8 cellular contexts compared by ENCODE assay signal in the genomic region with DNA sequence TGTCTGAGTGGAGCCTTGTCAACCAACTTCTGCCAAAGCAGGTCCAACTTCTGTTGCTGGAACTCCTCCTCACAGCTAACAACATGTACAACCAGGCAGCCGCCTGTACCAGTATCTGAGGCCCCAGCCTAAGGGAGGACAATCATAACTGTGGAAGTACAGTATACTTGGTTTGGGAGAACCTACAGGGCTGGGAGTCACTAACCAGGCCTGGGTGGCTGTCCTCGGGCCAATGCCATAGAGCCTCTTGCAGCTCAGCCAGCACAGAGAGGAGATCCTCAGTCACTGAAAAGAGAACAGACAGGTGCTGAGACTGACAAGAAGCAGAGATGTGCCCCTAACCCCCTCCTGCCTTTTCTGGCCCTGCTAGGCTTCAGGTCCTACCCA. TPM values are rescaled to one million over a fixed set of nuclear protein-coding genes. Genes with fewer than 3 reads are reported as not detected.
DNase-seq lines count a peak whose midpoint lies in the region; ATAC-seq and TF ChIP-seq lines count a peak whose summit lies in the region.

No MANE protein-coding gene starts in this region.

- DNase-seq in heart left ventricle (no peak), left cardiac atrium (no peak), adrenal gland (peak in 1 of 7 donors; percentile 23), upper lobe of right lung (no peak), COR-L47 (lab: John Stamatoyannopoulos, UW) (no peak)

- no peak for TF ChIP-seq POLR2A in heart left ventricle (IDR thresholded peaks at IDR 0.05)
- TF ChIP-seq POLR2A in adrenal gland (IDR thresholded peaks at IDR 0.05) = no peak

- TF ChIP-seq CTCF in heart left ventricle (IDR thresholded peaks at IDR 0.05) = no peak
- no peak for TF ChIP-seq CTCF in adrenal gland (IDR thresholded peaks at IDR 0.05)
- TF ChIP-seq CTCF in liver (IDR thresholded peaks at IDR 0.05; ENCODE audit: low read depth, low read length, missing input control) = no peak
- no peak for TF ChIP-seq CTCF in upper lobe of right lung (IDR thresholded peaks at IDR 0.05)

- H3K27me3 ChIP-seq in heart left ventricle = no peaks in the 10 kb centered on the region
- no peaks in the 10 kb centered on the region for H3K27me3 ChIP-seq in adrenal gland
- H3K27me3 ChIP-seq in liver (ENCODE audit: control insufficient read depth in 4 of 4, insufficient read depth in 4 of 4, low read length in 3 of 4) = no peaks in the 10 kb centered on the region
- no peaks in the 10 kb centered on the region for H3K27me3 ChIP-seq in upper lobe of right lung

- no peaks in the 10 kb centered on the region for H3K9me3 ChIP-seq in heart left ventricle
- H3K9me3 ChIP-seq in adrenal gland (replicated peaks in 1 of 3) = no peaks in the 10 kb centered on the region
- no peaks in the 10 kb centered on the region for H3K9me3 ChIP-seq in liver (ENCODE audit: control insufficient read depth in 4 of 4, low read length in 3 of 4)
- H3K9me3 ChIP-seq in upper lobe of right lung = no peaks in the 10 kb centered on the region

- intact Hi-C loops in heart left ventricle (cut with DNase I) = loop anchor here in 1 of 10 donors (1.0 kb wide), 1 partner anchor 22 kb away; no protein-coding TSS in a partner anchor
- intact Hi-C loops in left cardiac atrium (cut with DNase I) = no loop called here
- intact Hi-C loops in adrenal gland (cut with DNase I) = no loop called here
- intact Hi-C loops in upper lobe of right lung (cut with DNase I) = no loop called here

- H3K36me3 ChIP-seq in heart left ventricle (peaks cover 0 to 46% (median 36%) of the 10 kb centered on the region in 9 donors), adrenal gland (replicated peaks in 1 of 2) (peaks cover 0 to 36% of the 10 kb centered on the region in 2 donors), liver (ENCODE audit: control insufficient read depth in 4 of 4, insufficient read depth in 3 of 4, low read depth in 1 of 4, low read length in 3 of 4) (peaks cover 8 to 35% (median 15%) of the 10 kb centered on the region in 4 donors), upper lobe of right lung (peaks cover 30% of the 10 kb centered on the region)

- WGBS in heart left ventricle, 4 donors = 70 to 88% (median 79%) methylated on average over 2 of the region's 2 CpGs
- WGBS in adrenal gland, 4 donors = 52 to 69% (median 62%) methylated on average over 2 of the region's 2 CpGs
- 86% methylated on average over 2 of the region's 2 CpGs for WGBS in liver

- H3K4me1 ChIP-seq in heart left ventricle (peaks cover 0 to 50% (median 35%) of the 10 kb centered on the region in 12 donors), adrenal gland (replicated peaks in 1 of 2) (peaks cover 22 to 42% of the 10 kb centered on the region in 2 donors), liver (ENCODE audit: control insufficient read depth in 4 of 4, insufficient read depth in 4 of 4, low read length in 3 of 4) (peaks cover 9 to 35% (median 26%) of the 10 kb centered on the region in 4 donors), upper lobe of right lung (peaks cover 24% of the 10 kb centered on the region)

- no peak overlapping the region for H3K9ac ChIP-seq in liver (ENCODE audit: low read depth in 1 of 2, low read length in 2 of 2)

- no peak for TF ChIP-seq RAD21 in liver (IDR thresholded peaks at IDR 0.05)

- peak overlapping the region in 8 of 12 donors; percentile 63 to 98 (median 94) for H3K4me3 ChIP-seq in heart left ventricle
- peak overlapping the region in 1 of 4 donors; percentile 68 for H3K4me3 ChIP-seq in adrenal gland
- H3K4me3 ChIP-seq in liver (ENCODE audit: low read depth in 1 of 3, low read length in 3 of 3) = peak overlapping the region in 2 of 3 donors; percentile 89 to 95
- H3K4me3 ChIP-seq in upper lobe of right lung = peak overlapping the region; percentile 67

- H3K27ac ChIP-seq in heart left ventricle (peak overlapping the region in 3 of 12 donors; percentile 69 to 83 (median 80)), adrenal gland (peak overlapping the region in 3 of 5 donors; percentile 57 to 79 (median 73)), liver (ENCODE audit: low read depth in 1 of 2, low read length in 2 of 2) (no peak overlapping the region), upper lobe of right lung (peak overlapping the region; percentile 80)

- no peak for ATAC-seq in heart left ventricle
- no peak for ATAC-seq in left cardiac atrium
- no peak for ATAC-seq in upper lobe of right lung
- ATAC-seq in GM21360 (IDR thresholded peaks at IDR 0.05; ENCODE audit: unreplicated experiment) = no peak
- ATAC-seq in HG03457 (IDR thresholded peaks at IDR 0.05; ENCODE audit: unreplicated experiment) = no peak

TF ChIP-seq in liver, 16 proteins besides CTCF, POLR2A, EP300 and RAD21 (continues in another document):
- TF ChIP-seq, protein P1, sequence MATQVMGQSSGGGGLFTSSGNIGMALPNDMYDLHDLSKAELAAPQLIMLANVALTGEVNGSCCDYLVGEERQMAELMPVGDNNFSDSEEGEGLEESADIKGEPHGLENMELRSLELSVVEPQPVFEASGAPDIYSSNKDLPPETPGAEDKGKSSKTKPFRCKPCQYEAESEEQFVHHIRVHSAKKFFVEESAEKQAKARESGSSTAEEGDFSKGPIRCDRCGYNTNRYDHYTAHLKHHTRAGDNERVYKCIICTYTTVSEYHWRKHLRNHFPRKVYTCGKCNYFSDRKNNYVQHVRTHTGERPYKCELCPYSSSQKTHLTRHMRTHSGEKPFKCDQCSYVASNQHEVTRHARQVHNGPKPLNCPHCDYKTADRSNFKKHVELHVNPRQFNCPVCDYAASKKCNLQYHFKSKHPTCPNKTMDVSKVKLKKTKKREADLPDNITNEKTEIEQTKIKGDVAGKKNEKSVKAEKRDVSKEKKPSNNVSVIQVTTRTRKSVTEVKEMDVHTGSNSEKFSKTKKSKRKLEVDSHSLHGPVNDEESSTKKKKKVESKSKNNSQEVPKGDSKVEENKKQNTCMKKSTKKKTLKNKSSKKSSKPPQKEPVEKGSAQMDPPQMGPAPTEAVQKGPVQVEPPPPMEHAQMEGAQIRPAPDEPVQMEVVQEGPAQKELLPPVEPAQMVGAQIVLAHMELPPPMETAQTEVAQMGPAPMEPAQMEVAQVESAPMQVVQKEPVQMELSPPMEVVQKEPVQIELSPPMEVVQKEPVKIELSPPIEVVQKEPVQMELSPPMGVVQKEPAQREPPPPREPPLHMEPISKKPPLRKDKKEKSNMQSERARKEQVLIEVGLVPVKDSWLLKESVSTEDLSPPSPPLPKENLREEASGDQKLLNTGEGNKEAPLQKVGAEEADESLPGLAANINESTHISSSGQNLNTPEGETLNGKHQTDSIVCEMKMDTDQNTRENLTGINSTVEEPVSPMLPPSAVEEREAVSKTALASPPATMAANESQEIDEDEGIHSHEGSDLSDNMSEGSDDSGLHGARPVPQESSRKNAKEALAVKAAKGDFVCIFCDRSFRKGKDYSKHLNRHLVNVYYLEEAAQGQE (IDR thresholded peaks at IDR 0.05) = no peak
- no peak for TF ChIP-seq FOXA2 (IDR thresholded peaks at IDR 0.05)
- TF ChIP-seq HNF4A (conservative IDR thresholded peaks at IDR 0.05) = no peak

RNA-seq across cellular contexts. Expression of a gene that starts 1.2 kb away (rescaled TPM):
- total RNA-seq in heart left ventricle (10 to 100 TPM in 8 of 9 donors, 1 to 10 TPM in 1; 8.1 to 24.7 (median 14.9) TPM), left cardiac atrium (10 to 100 TPM in 1 of 2 donors, 1 to 10 TPM in 1; 9.8 to 10.1 TPM), adrenal gland (10 to 100 TPM; 18.4 to 87.9 (median 46.7) TPM), liver (10 to 100 TPM in 1 of 2 donors, 1 to 10 TPM in 1; 7.9 to 10.6 TPM), upper lobe of right lung (19.0 TPM)
- polyA plus RNA-seq in heart left ventricle (10 to 100 TPM in 1 of 2 donors, 1 to 10 TPM in 1; 6.8 to 13.3 TPM), adrenal gland (10 to 100 TPM; 22.8 to 65.2 (median 53.1) TPM), liver (1 to 10 TPM; 8.6 to 9.9 TPM)

RNA-seq across cellular contexts. Expression of a gene that starts 4.7 kb away (rescaled TPM):
- 100 to 1,000 TPM; 140 to 308 (median 160) TPM for total RNA-seq in heart left ventricle
- polyA plus RNA-seq in heart left ventricle = 100 to 1,000 TPM; 119 to 273 TPM
- 100 to 1,000 TPM; 135 to 138 TPM for total RNA-seq in left cardiac atrium
- total RNA-seq in adrenal gland = 100 to 1,000 TPM in 7 of 8 donors, 10 to 100 TPM in 1; 87.2 to 442 (median 173) TPM
- polyA plus RNA-seq in adrenal gland = 100 to 1,000 TPM; 102 to 578 (median 269) TPM
- 10 to 100 TPM; 28.6 to 75.6 TPM for total RNA-seq in liver
- polyA plus RNA-seq in liver = 100 to 1,000 TPM in 1 of 2 donors, 10 to 100 TPM in 1; 68.4 to 107 TPM
- 77.6 TPM for total RNA-seq in upper lobe of right lung

RNA-seq across cellular contexts. Expression of a gene that starts 10.0 kb away (rescaled TPM):
- 10 to 100 TPM; 56.2 to 91.2 (median 80.7) TPM for total RNA-seq in heart left ventricle
- 10 to 100 TPM; 68.9 to 73.6 TPM for polyA plus RNA-seq in heart left ventricle
- 10 to 100 TPM; 76.1 to 77.1 TPM for total RNA-seq in left cardiac atrium
- total RNA-seq in adrenal gland = 100 to 1,000 TPM; 106 to 431 (median 177) TPM
- polyA plus RNA-seq in adrenal gland = 100 to 1,000 TPM in 2 of 3 donors, 10 to 100 TPM in 1; 86.0 to 699 (median 442) TPM
- total RNA-seq in liver = 10 to 100 TPM; 43.9 to 50.9 TPM
- polyA plus RNA-seq in liver = 10 to 100 TPM; 29.4 to 50.1 TPM
- 172 TPM for total RNA-seq in upper lobe of right lung

RNA-seq across cellular contexts. Expression of a gene that starts 12.0 kb away (rescaled TPM):
- total RNA-seq in heart left ventricle (10 to 100 TPM; 43.9 to 87.8 (median 55.4) TPM), left cardiac atrium (10 to 100 TPM; 60.2 to 71.3 TPM), adrenal gland (100 to 1,000 TPM; 113 to 208 (median 127) TPM), liver (100 to 1,000 TPM in 1 of 2 donors, 10 to 100 TPM in 1; 33.6 to 182 TPM), upper lobe of right lung (107 TPM)
- polyA plus RNA-seq in heart left ventricle (100 to 1,000 TPM in 1 of 2 donors, 10 to 100 TPM in 1; 35.9 to 116 TPM), adrenal gland (100 to 1,000 TPM; 145 to 171 (median 152) TPM), liver (10 to 100 TPM; 20.9 to 45.8 TPM)

RNA-seq across cellular contexts. Expression of a gene that starts 27.2 kb away (rescaled TPM):
- total RNA-seq in heart left ventricle = 10 to 100 TPM; 22.1 to 42.7 (median 34.0) TPM
- polyA plus RNA-seq in heart left ventricle = 10 to 100 TPM; 19.0 to 27.0 TPM
- 10 to 100 TPM; 32.8 to 33.9 TPM for total RNA-seq in left cardiac atrium
- 100 to 1,000 TPM in 4 of 8 donors, 10 to 100 TPM in 4; 56.7 to 174 (median 102) TPM for total RNA-seq in adrenal gland
- polyA plus RNA-seq in adrenal gland = 100 to 1,000 TPM in 2 of 3 donors, 10 to 100 TPM in 1; 26.6 to 155 (median 129) TPM
- 10 to 100 TPM in 1 of 2 donors, 1 to 10 TPM in 1; 10.0 to 12.8 TPM for total RNA-seq in liver
- 10 to 100 TPM; 11.0 to 16.2 TPM for polyA plus RNA-seq in liver
- 38.0 TPM for total RNA-seq in upper lobe of right lung

Comparison
In these comparisons a context has a peak if more than half of its experiments do, and no peak if none do; other contexts are left out.
1. H3K27ac ChIP-seq: peak in adrenal gland (3 of 5) and upper lobe of right lung (single experiment); none in liver (0 of 2).